15 cellular contexts compared by ENCODE assay signal in genomic region chr10:97128851-97129186, GRCh38. TPM values are rescaled to one million over a fixed set of nuclear protein-coding genes. Genes with fewer than 3 reads are reported as not detected.
A peak's percentile ranks its signal among the peaks of the same experiment; 100 is the strongest.
DNase-seq lines count a peak whose midpoint lies in the region; ATAC-seq and TF ChIP-seq lines count a peak whose summit lies in the region.
"Had no signal": no experiment of that assay in that cellular context is flagged by ENCODE, and none has a peak within 500 bp of the region (broad histone marks: within the 10 kb centered on the region; RNA-seq: fewer than 3 reads in every experiment).

No MANE protein-coding gene starts in this region.

- no peak overlapping the region for H3K4me3 Mint-ChIP-seq in T-helper 17 cell
- no peak overlapping the region for H3K4me3 Mint-ChIP-seq in chondrocyte (ENCODE audit: unreplicated experiment)
- H3K4me3 Mint-ChIP-seq in neural progenitor cell = peak overlapping the region; percentile 18
- peak overlapping the region; percentile 36 for H3K4me3 Mint-ChIP-seq in type B pancreatic cell
- H3K4me3 Mint-ChIP-seq: CD8-positive, alpha-beta memory T cell had no signal

- no peak overlapping the region for H3K4me3 ChIP-seq in neural progenitor cell
- H3K4me3 ChIP-seq: A549, GM23248 had no signal

- H3K27ac ChIP-seq in neural progenitor cell = no peak overlapping the region
- H3K27ac ChIP-seq: A549, GM23248 had no signal

- H3K79me2 ChIP-seq in neural progenitor cell (ENCODE audit: low read depth) = no peaks in the 10 kb centered on the region

- H3K36me3 Mint-ChIP-seq in T-helper 17 cell (ENCODE audit: low read depth) (no peaks in the 10 kb centered on the region), chondrocyte (ENCODE audit: low read depth) (no peaks in the 10 kb centered on the region), neural progenitor cell (no peaks in the 10 kb centered on the region), type B pancreatic cell (no peaks in the 10 kb centered on the region)
- H3K36me3 Mint-ChIP-seq: CD8-positive, alpha-beta memory T cell had no signal

- H3F3A ChIP-seq in neural progenitor cell (ENCODE audit: low read depth) = no peaks in the 10 kb centered on the region

- DNase-seq in T-helper 17 cell (no peak), chondrocyte (ENCODE audit: low spot score) (no peak), neural progenitor cell (ENCODE audit: low spot score) (no peak), type B pancreatic cell (ENCODE audit: extremely low spot score, unreplicated experiment) (no peak)
- DNase-seq in activated CD8-positive, alpha-beta memory T cell treated with anti-CD3 and anti-CD28 coated beads, Interleukin-2, amount 50 U/mL, for 48 hours = no peak
- DNase-seq: Caco-2; CD8-positive, alpha-beta memory T cell; GF-D8; GM23248; H7 had no signal

- H2AFZ ChIP-seq in neural progenitor cell (replicated peaks) = no peak overlapping the region
- H2AFZ ChIP-seq: GM23248 had no signal

- H3K9me3 ChIP-seq in T-helper 17 cell (ENCODE audit: control insufficient read depth, low read length, poor library complexity, severe bottlenecking) (no peaks in the 10 kb centered on the region), neural progenitor cell (ENCODE audit: low read depth) (no peaks in the 10 kb centered on the region)
- H3K9me3 ChIP-seq: A549, BE2C, Caco-2 had no signal

- peaks cover 34% of the 10 kb centered on the region for H3K27me3 Mint-ChIP-seq in T-helper 17 cell
- peaks cover 47% of the 10 kb centered on the region for H3K27me3 Mint-ChIP-seq in chondrocyte (ENCODE audit: low read depth)
- peaks cover 40% of the 10 kb centered on the region for H3K27me3 Mint-ChIP-seq in neural progenitor cell (ENCODE audit: insufficient read depth, low read depth)
- H3K27me3 Mint-ChIP-seq in type B pancreatic cell = no peaks in the 10 kb centered on the region

- no peak overlapping the region for H3K4me2 ChIP-seq in neural progenitor cell
- H3K4me2 ChIP-seq: A549 had no signal

- H3K27ac Mint-ChIP-seq in T-helper 17 cell (peak overlapping the region; percentile 45), chondrocyte (ENCODE audit: unreplicated experiment) (peak overlapping the region; percentile 22), neural progenitor cell (peak overlapping the region; percentile 95), type B pancreatic cell (peak overlapping the region; percentile 70)

- ATAC-seq in T-helper 17 cell (no peak), GM18517 (IDR thresholded peaks at IDR 0.05; ENCODE audit: unreplicated experiment) (no peak), HG02870 (IDR thresholded peaks at IDR 0.05; ENCODE audit: unreplicated experiment) (no peak)
- ATAC-seq: A549 had no signal

- H3K36me3 ChIP-seq in neural progenitor cell = no peaks in the 10 kb centered on the region
- H3K36me3 ChIP-seq: BE2C had no signal

- H3K4me1 Mint-ChIP-seq in T-helper 17 cell = peaks cover 2% of the 10 kb centered on the region
- H3K4me1 Mint-ChIP-seq in chondrocyte (ENCODE audit: low read depth) = no peaks in the 10 kb centered on the region
- H3K4me1 Mint-ChIP-seq in neural progenitor cell = peaks cover 72% of the 10 kb centered on the region
- H3K4me1 Mint-ChIP-seq in type B pancreatic cell (ENCODE audit: unreplicated experiment) = peaks cover 32% of the 10 kb centered on the region
- H3K4me1 Mint-ChIP-seq: CD8-positive, alpha-beta memory T cell had no signal

- H4K20me1 ChIP-seq in neural progenitor cell (ENCODE audit: low read depth) = no peaks in the 10 kb centered on the region

- H3K4me1 ChIP-seq in neural progenitor cell = peaks cover 9% of the 10 kb centered on the region
- H3K4me1 ChIP-seq: A549, Caco-2 had no signal

- TF ChIP-seq CTCF in chondrocyte (IDR thresholded peaks at IDR 0.05) = no peak
- TF ChIP-seq CTCF in neural progenitor cell (IDR thresholded peaks at IDR 0.05) = no peak
- no peak for TF ChIP-seq CTCF in type B pancreatic cell (conservative IDR thresholded peaks at IDR 0.05)

- no peaks in the 10 kb centered on the region for H3K27me3 ChIP-seq in neural progenitor cell
- H3K27me3 ChIP-seq: BE2C had no signal

- H3K9ac ChIP-seq in neural progenitor cell = no peak overlapping the region
- H3K9ac ChIP-seq: GM23248 had no signal

- H3K9me3 Mint-ChIP-seq in chondrocyte (ENCODE audit: low read depth) (no peaks in the 10 kb centered on the region), neural progenitor cell (peaks cover 2% of the 10 kb centered on the region), type B pancreatic cell (no peaks in the 10 kb centered on the region)
- H3K9me3 Mint-ChIP-seq: CD8-positive, alpha-beta memory T cell had no signal

RNA-seq across cellular contexts. Expression of gene SLIT1, which starts 56.9 kb away (rescaled TPM):
- total RNA-seq in T-helper 17 cell (under 1 TPM; 0.44 to 0.50 TPM), chondrocyte (0.17 TPM in 1 of 3 replicates, not detected in the others), neural progenitor cell (ENCODE audit: low replicate concordance) (0.74 and 0.92 TPM in 2 replicates), type B pancreatic cell (ENCODE audit: low replicate concordance) (2.2 and 55.7 TPM in 2 replicates)
- total RNA-seq: GM23248, HT1080 had no signal

Comparison
In these comparisons a context has a peak if more than half of its experiments do, and no peak if none do; other contexts are left out.
1. H3K27ac Mint-ChIP-seq: peak in every context shown above with its lines; median percentile 95 in neural progenitor cell; 70 in type B pancreatic cell; 45 in T-helper 17 cell; 22 in chondrocyte.
2. H3K4me3 Mint-ChIP-seq: peak in neural progenitor cell (single experiment) and type B pancreatic cell (single experiment); none in T-helper 17 cell (single experiment) and chondrocyte (single experiment).